ENCODE assay signal across 24 cellular contexts in genomic region chr1:221016757-221017156, GRCh38.
"Had no signal": no experiment of that assay in that cellular context is flagged by ENCODE, and none has a peak within 500 bp of the region (broad histone marks: within the 10 kb centered on the region; RNA-seq: fewer than 3 reads in every experiment).

No MANE protein-coding gene starts in this region.

- H3K4me1 ChIP-seq: colonic mucosa, esophagus muscularis mucosa, pancreas, psoas muscle had no signal

- H3K36me3 ChIP-seq: colonic mucosa, esophagus muscularis mucosa, pancreas, right atrium auricular region, spleen, tibial artery had no signal

- H3K4me3 ChIP-seq: colonic mucosa, dorsolateral prefrontal cortex, esophagus muscularis mucosa, pancreas, psoas muscle, right atrium auricular region, spleen, tibial artery had no signal

- DNase-seq: activated CD4-positive, alpha-beta T cell treated with anti-CD3 and anti-CD28 coated beads, Interleukin-2, amount 10 ng/mL, durations not matched to agents 24 days and 14 days; activated CD8-positive, alpha-beta memory T cell treated with anti-CD3 and anti-CD28 coated beads, Interleukin-2, amount 10 ng/mL, durations not matched to agents 7 days and 5 days; activated CD8-positive, alpha-beta T cell treated with anti-CD3 and anti-CD28 coated beads for 36 hours; activated effector memory CD4-positive, alpha-beta T cell treated with anti-CD3 and anti-CD28 coated beads, Interleukin-2, amount 50 U/mL, for 16 hours; activated naive CD4-positive, alpha-beta T cell treated with anti-CD3 and anti-CD28 coated beads, Interleukin-2, amount 10 ng/mL, durations not matched to agents 7 days and 5 days; activated T-cell treated with anti-CD3 and anti-CD28 coated beads for 4 hours; amygdala; colonic mucosa; dorsolateral prefrontal cortex; effector memory CD8-positive, alpha-beta T cell; head of caudate nucleus; hypothalamus; left ventricle myocardium superior; mammary epithelial cell; pancreas; psoas muscle; spleen; stimulated activated CD4-positive, alpha-beta T cell treated with anti-CD3 and anti-CD28 coated beads, Interleukin-4, amount 100 ng/mL, for 1 hour; stimulated activated naive CD8-positive, alpha-beta T cell treated with anti-CD3 and anti-CD28 coated beads, Interleukin-15, amount 100 ng/mL, for 72 hours; tibial artery had no signal

- ATAC-seq: activated CD4-positive, CD25-positive, alpha-beta regulatory T cell treated with anti-CD3 and anti-CD28 coated beads, Interleukin-2, amount 50 U/mL, for 24 hours; activated CD8-positive, alpha-beta memory T cell treated with anti-CD3 and anti-CD28 coated beads, Interleukin-2, amount 10 ng/mL, durations not matched to agents 7 days and 5 days; activated CD8-positive, alpha-beta T cell treated with anti-CD3 and anti-CD28 coated beads for 36 hours; effector memory CD8-positive, alpha-beta T cell; left ventricle myocardium superior; pancreas; psoas muscle; stimulated activated naive CD8-positive, alpha-beta T cell treated with anti-CD3 and anti-CD28 coated beads, Interleukin-15, amount 100 ng/mL, for 72 hours had no signal

- H3K9me3 ChIP-seq: colonic mucosa, esophagus muscularis mucosa, pancreas, psoas muscle, right atrium auricular region, spleen, tibial artery had no signal

- H3K27me3 ChIP-seq: colonic mucosa, esophagus muscularis mucosa, pancreas, right atrium auricular region, spleen, tibial artery had no signal

- H3K27ac ChIP-seq: colonic mucosa, dorsolateral prefrontal cortex, esophagus muscularis mucosa, pancreas, psoas muscle, right atrium auricular region, spleen, tibial artery, VCaP had no signal
